In the genomic region with DNA sequence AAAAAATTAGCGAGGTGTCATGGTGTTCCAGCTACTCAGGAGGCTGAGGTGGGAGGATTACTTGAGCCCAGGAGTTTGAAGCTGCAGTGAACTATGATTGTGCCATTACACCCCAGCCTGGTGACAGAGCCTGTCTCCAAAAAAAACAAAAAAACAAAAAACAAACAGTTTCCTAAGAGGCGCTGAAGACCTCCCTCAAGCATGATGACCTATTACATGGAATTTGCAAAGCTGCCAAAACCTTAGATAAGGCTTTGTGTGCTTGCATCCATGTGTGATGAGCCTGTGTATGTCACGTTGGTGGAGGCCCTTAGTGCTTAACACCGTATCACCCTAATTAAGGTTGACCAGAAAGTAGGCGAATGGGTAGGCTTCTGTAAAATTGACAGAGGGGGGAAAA, we compare ENCODE assay signal across 31 cellular contexts.
"Had no signal": no experiment of that assay in that cellular context is flagged by ENCODE, and none has a peak within 500 bp of the region (broad histone marks: within the 10 kb centered on the region; RNA-seq: fewer than 3 reads in every experiment).

No MANE protein-coding gene starts in this region.

- FAIRE-seq: astrocyte, colon, TTC549 had no signal

- DNase-seq: activated B cell treated with CpG ODN at 0.5 μM for 24 hours; activated CD4-positive, alpha-beta memory T cell treated with anti-CD3 and anti-CD28 coated beads for 36 hours; activated CD4-positive, alpha-beta T cell treated with anti-CD3 and anti-CD28 coated beads for 4 hours; activated CD4-positive, alpha-beta T cell treated with anti-CD3 and anti-CD28 coated beads, Interleukin-2, amount 10 ng/mL, durations not matched to agents 24 days and 14 days; activated CD4-positive, alpha-beta T cell treated with anti-CD3 and anti-CD28 coated beads, Interleukin-2, amount 50 U/mL, for 1 hour; activated CD4-positive, alpha-beta T cell treated with anti-CD3 and anti-CD28 coated beads, Interleukin-2, amount 50 U/mL, for 4 hours; activated CD4-positive, CD25-positive, alpha-beta regulatory T cell treated with anti-CD3 and anti-CD28 coated beads, Interleukin-2, amount 50 U/mL, for 72 hours; activated CD8-positive, alpha-beta memory T cell treated with anti-CD3 and anti-CD28 coated beads, Interleukin-2, amount 50 U/mL, for 4 hours; activated CD8-positive, alpha-beta T cell treated with anti-CD3 and anti-CD28 coated beads for 36 hours; activated effector memory CD4-positive, alpha-beta T cell treated with anti-CD3 and anti-CD28 coated beads, Interleukin-2, amount 50 U/mL, for 16 hours; activated gamma-delta T cell treated with Interleukin-2 at 50 U/mL for 16 hours; activated naive CD4-positive, alpha-beta T cell; activated naive CD4-positive, alpha-beta T cell treated with anti-CD3 and anti-CD28 coated beads for 36 hours; activated naive CD4-positive, alpha-beta T cell treated with anti-CD3 and anti-CD28 coated beads, Interleukin-2, amount 50 U/mL, for 16 hours; activated naive CD8-positive, alpha-beta T cell treated with anti-CD3 and anti-CD28 coated beads for 36 hours; activated T-cell treated with anti-CD3 and anti-CD28 coated beads for 4 hours; activated T-cell treated with anti-CD3 and anti-CD28 coated beads, Interleukin-2, amount 50 U/mL, for 1 hour; activated T-cell treated with anti-CD3 and anti-CD28 coated beads, Interleukin-2, amount 50 U/mL, for 4 hours; activated T-cell treated with anti-CD3 and anti-CD28 coated beads, Interleukin-2, amount 50 U/mL, for 72 hours; adrenal gland; amniotic stem cell; aorta; central memory CD4-positive, alpha-beta T cell; T-helper 2 cell; T-helper 9 cell had no signal

- H3K4me1 ChIP-seq: adrenal gland had no signal

- H3K4me3 ChIP-seq: adrenal gland had no signal

- H3K9me3 ChIP-seq: adrenal gland had no signal

- H3K27ac ChIP-seq: adrenal gland, VCaP had no signal

- H3K36me3 ChIP-seq: adrenal gland had no signal

- ATAC-seq: activated CD8-positive, alpha-beta T cell treated with anti-CD3 and anti-CD28 coated beads for 36 hours; activated naive CD4-positive, alpha-beta T cell treated with anti-CD3 and anti-CD28 coated beads, Interleukin-2, amount 50 U/mL, for 72 hours; activated T-cell treated with anti-CD3 and anti-CD28 coated beads, Interleukin-2, amount 50 U/mL, for 4 hours; activated T-cell treated with anti-CD3 and anti-CD28 coated beads, Interleukin-2, amount 50 U/mL, for 72 hours; activated T-helper 17 cell treated with anti-CD3 and anti-CD28 coated beads, Interleukin-2, amount 50 U/mL, for 72 hours had no signal
